In the genomic region with DNA sequence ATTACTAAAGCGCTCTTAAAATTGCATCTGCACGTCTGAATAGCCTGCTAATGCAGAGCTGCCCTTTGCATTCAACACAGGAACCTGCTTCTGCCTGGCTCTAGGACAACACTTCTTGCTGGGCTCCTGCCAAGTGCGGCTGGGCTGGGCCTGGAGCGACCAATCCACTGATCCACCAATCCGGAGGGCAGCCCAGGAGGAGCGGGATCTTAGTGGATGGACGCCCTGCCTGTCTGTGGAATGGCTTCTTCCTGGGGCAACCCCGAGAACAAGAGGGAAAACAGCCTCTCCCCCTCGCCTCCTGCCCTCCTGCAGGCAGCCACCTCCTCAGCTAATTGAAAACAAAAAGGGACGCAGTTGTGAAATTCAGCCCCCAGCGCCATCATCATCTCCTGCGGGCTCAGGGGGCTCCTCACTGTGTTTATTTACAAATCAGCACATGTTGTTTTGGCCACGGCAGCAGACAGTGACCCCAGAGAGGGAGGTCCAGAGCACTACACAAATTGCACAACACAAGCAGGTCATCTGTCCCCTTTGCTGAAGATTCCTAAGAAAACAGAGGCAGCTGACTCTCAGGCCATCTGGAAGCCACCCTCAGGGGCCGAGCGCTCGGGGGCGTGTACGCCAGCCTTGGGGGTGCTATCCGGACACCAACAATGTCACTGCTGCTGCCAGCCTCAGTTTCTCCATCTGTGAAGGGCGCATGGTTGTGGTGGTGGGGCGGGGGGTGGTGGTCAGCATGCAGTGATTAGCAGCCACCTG, we compare ENCODE assay signal across 8 cellular contexts.
DNase-seq lines count a peak whose midpoint lies in the region; ATAC-seq, FAIRE-seq and TF ChIP-seq lines count a peak whose summit lies in the region.

No MANE protein-coding gene starts in this region.

- FAIRE-seq in H54 (lab: Jason Lieb, UNC) = peak; percentile 60
- peak; percentile 36 for FAIRE-seq in colon (lab: Jason Lieb, UNC)
- FAIRE-seq in islet of Langerhans (lab: Jason Lieb, UNC) = peak; percentile 88

- DNase-seq in H54 (ENCODE audit: insufficient read length, low spot score) (peak; percentile 100), NCI-H748 (lab: John Stamatoyannopoulos, UW; ENCODE audit: unreplicated experiment) (peak; percentile 99), skeletal muscle cell (ENCODE audit: low read depth) (peak; percentile 32), T-helper 1 cell (no peak)
- no peak for DNase-seq in activated CD4-positive, alpha-beta T cell treated with anti-CD3 and anti-CD28 coated beads, Interleukin-2, amount 50 U/mL, for 48 hours

- TF ChIP-seq POLR2A in H54 (IDR thresholded peaks at IDR 0.05; ENCODE audit: low read depth, low read length) = 0 out of 2 replicates have a peak, but pooled peaks have one; percentile 11

- H3K4me3 ChIP-seq in skeletal muscle cell (ENCODE audit: low read depth, low read length) = peak overlapping the region; percentile 23

- ATAC-seq in GM21423 (IDR thresholded peaks at IDR 0.05; ENCODE audit: unreplicated experiment) = no peak

Comparison
In these comparisons a context has a peak if more than half of its experiments do, and no peak if none do; other contexts are left out.
1. DNase-seq: peak in H54 (single experiment), NCI-H748 (single experiment) and skeletal muscle cell (single experiment); none in T-helper 1 cell (0 of 5) and activated CD4-positive, alpha-beta T cell treated with anti-CD3 and anti-CD28 coated beads, Interleukin-2, amount 50 U/mL, for 48 hours (0 of 2).